In the genomic region with DNA sequence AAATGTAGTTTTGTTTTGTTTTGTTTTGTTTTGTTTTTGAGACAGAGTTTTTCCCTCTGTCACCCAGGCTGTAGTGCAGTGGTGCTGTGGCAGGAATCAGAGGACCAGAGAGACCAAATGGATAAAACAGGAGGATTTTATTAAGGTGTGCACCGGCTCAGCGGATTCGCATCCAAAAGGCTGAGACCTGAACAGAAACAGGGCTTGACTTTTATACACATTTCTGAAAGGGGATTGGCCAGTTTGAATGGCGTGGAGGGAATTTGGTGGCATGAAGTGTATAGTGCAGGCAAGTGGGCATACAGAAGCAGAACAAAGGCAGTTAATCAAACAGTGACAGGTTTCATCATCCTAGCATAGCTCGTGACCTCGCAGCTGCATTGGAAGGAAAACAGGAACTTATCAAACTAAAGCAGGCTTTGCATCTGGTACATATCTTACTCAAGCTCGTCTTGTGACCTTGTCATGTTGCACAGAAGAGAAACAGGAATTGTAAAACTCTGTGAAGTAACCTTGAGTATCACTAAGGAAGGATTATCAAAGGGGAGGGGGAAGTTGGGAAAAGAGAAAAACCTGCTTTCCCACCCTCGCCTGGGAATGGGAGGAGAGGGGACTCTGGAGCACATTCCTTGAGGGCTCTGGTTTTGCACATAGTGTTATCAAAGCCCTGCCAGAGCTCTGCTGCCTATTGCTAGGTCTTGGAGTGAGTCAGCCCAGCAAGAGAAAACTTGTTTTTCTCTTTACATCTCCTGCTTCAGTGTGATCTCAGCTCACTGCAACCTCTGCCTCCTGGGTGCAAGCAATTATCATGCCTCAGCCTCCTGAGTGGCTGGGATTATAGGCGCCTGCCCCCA, we compare ENCODE assay signal across 1 cellular context.
TF ChIP-seq lines count a peak whose summit lies in the region.

No MANE protein-coding gene starts in this region.

TF ChIP-seq in K562, 482 proteins besides CTCF, POLR2A, EP300 and RAD21 (continued from another document and continues in another):
- TF ChIP-seq, protein P1, sequence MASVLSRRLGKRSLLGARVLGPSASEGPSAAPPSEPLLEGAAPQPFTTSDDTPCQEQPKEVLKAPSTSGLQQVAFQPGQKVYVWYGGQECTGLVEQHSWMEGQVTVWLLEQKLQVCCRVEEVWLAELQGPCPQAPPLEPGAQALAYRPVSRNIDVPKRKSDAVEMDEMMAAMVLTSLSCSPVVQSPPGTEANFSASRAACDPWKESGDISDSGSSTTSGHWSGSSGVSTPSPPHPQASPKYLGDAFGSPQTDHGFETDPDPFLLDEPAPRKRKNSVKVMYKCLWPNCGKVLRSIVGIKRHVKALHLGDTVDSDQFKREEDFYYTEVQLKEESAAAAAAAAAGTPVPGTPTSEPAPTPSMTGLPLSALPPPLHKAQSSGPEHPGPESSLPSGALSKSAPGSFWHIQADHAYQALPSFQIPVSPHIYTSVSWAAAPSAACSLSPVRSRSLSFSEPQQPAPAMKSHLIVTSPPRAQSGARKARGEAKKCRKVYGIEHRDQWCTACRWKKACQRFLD (CRISPR knock-in tag; IDR thresholded peaks at IDR 0.05): peak; percentile 98
- TF ChIP-seq GATAD2B (IDR thresholded peaks at IDR 0.05; ENCODE audit: borderline replicate concordance) (peak; percentile 56; the same call in 1 of the 2 replicates), ZNF274 (IDR thresholded peaks at IDR 0.05; ENCODE audit: borderline replicate concordance, low read depth, low read length) (peak; percentile 70; the same call in 1 of the 2 replicates), ZNF76 (CRISPR knock-in tag; IDR thresholded peaks at IDR 0.05; ENCODE audit: borderline replicate concordance) (peak; percentile 70; the same call in 1 of the 2 replicates), GABPA (tag; conservative IDR thresholded peaks at IDR 0.05; ENCODE audit: low read depth) (peak; percentile 62), GABPB1 (CRISPR knock-in tag; IDR thresholded peaks at IDR 0.05) (no peak), DIDO1 (tag; IDR thresholded peaks at IDR 0.05; ENCODE audit: low read depth) (peak; percentile 70), NFIC (IDR thresholded peaks at IDR 0.05) (peak; percentile 92), HIVEP1 (CRISPR knock-in tag; IDR thresholded peaks at IDR 0.05) (peak; percentile 59; the same call in 1 of the 2 replicates), ZSCAN32 (CRISPR knock-in tag; IDR thresholded peaks at IDR 0.05) (no peak), NFE2 (IDR thresholded peaks at IDR 0.05; ENCODE audit: low read depth) (0 out of 2 replicates have a peak, but pooled peaks have one; percentile 9), SAFB2 (IDR thresholded peaks at IDR 0.05; ENCODE audit: borderline replicate concordance, low read depth, low read length, severe bottlenecking) (no peak), ZNF311 (CRISPR knock-in tag; IDR thresholded peaks at IDR 0.05) (peak; percentile 82), BRCA1 (IDR thresholded peaks at IDR 0.05) (no peak), BRCA1 (CRISPR knock-in tag; IDR thresholded peaks at IDR 0.05) (no peak), SNAPC5 (CRISPR knock-in tag; IDR thresholded peaks at IDR 0.05) (no peak), ZNF583 (CRISPR knock-in tag; IDR thresholded peaks at IDR 0.05) (peak; percentile 79; the same call in 1 of the 2 replicates), CHD4 (IDR thresholded peaks at IDR 0.05; ENCODE audit: insufficient read depth, insufficient replicate concordance, low read depth, low read length, poor library complexity, severe bottlenecking) (no peak), GTF2E2 (tag; IDR thresholded peaks at IDR 0.05) (peak; percentile 67), MECOM (CRISPR knock-in tag; IDR thresholded peaks at IDR 0.05) (peak; percentile 85), ZNF384 (IDR thresholded peaks at IDR 0.05; ENCODE audit: low read depth, low read length) (no peak), ZNF445 (CRISPR knock-in tag; IDR thresholded peaks at IDR 0.05; ENCODE audit: low read depth) (no peak), ZNF79 (CRISPR knock-in tag; IDR thresholded peaks at IDR 0.05; ENCODE audit: low read depth) (peak; percentile 35; the same call in 1 of the 2 replicates), ETV1 (tag; conservative IDR thresholded peaks at IDR 0.05; ENCODE audit: low read depth) (peak; percentile 81), HSF4 (CRISPR knock-in tag; IDR thresholded peaks at IDR 0.05; ENCODE audit: borderline replicate concordance) (peak; percentile 92), CHD1 (IDR thresholded peaks at IDR 0.05; ENCODE audit: low read length) (no peak), ADNP (tag; IDR thresholded peaks at IDR 0.05) (0 out of 2 replicates have a peak, but pooled peaks have one; percentile 33), ZNF507 (tag; conservative IDR thresholded peaks at IDR 0.05) (no peak), MED1 (CRISPR knock-in tag; IDR thresholded peaks at IDR 0.05; ENCODE audit: borderline replicate concordance) (no peak), EP400 (IDR thresholded peaks at IDR 0.05) (peak; percentile 91), XRCC4 (IDR thresholded peaks at IDR 0.05; ENCODE audit: extremely low read depth, insufficient read depth, insufficient read length) (no peak), CHAMP1 (IDR thresholded peaks at IDR 0.05) (peak; percentile 96), ZNF431 (CRISPR knock-in tag; IDR thresholded peaks at IDR 0.05) (no peak)
- TF ChIP-seq, protein P2, sequence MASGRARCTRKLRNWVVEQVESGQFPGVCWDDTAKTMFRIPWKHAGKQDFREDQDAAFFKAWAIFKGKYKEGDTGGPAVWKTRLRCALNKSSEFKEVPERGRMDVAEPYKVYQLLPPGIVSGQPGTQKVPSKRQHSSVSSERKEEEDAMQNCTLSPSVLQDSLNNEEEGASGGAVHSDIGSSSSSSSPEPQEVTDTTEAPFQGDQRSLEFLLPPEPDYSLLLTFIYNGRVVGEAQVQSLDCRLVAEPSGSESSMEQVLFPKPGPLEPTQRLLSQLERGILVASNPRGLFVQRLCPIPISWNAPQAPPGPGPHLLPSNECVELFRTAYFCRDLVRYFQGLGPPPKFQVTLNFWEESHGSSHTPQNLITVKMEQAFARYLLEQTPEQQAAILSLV (tag; IDR thresholded peaks at IDR 0.05): peak; percentile 91
- TF ChIP-seq, protein P3, sequence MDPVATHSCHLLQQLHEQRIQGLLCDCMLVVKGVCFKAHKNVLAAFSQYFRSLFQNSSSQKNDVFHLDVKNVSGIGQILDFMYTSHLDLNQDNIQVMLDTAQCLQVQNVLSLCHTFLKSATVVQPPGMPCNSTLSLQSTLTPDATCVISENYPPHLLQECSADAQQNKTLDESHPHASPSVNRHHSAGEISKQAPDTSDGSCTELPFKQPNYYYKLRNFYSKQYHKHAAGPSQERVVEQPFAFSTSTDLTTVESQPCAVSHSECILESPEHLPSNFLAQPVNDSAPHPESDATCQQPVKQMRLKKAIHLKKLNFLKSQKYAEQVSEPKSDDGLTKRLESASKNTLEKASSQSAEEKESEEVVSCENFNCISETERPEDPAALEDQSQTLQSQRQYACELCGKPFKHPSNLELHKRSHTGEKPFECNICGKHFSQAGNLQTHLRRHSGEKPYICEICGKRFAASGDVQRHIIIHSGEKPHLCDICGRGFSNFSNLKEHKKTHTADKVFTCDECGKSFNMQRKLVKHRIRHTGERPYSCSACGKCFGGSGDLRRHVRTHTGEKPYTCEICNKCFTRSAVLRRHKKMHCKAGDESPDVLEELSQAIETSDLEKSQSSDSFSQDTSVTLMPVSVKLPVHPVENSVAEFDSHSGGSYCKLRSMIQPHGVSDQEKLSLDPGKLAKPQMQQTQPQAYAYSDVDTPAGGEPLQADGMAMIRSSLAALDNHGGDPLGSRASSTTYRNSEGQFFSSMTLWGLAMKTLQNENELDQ (CRISPR knock-in tag; IDR thresholded peaks at IDR 0.05; ENCODE audit: borderline replicate concordance): no peak
- TF ChIP-seq, protein P4, sequence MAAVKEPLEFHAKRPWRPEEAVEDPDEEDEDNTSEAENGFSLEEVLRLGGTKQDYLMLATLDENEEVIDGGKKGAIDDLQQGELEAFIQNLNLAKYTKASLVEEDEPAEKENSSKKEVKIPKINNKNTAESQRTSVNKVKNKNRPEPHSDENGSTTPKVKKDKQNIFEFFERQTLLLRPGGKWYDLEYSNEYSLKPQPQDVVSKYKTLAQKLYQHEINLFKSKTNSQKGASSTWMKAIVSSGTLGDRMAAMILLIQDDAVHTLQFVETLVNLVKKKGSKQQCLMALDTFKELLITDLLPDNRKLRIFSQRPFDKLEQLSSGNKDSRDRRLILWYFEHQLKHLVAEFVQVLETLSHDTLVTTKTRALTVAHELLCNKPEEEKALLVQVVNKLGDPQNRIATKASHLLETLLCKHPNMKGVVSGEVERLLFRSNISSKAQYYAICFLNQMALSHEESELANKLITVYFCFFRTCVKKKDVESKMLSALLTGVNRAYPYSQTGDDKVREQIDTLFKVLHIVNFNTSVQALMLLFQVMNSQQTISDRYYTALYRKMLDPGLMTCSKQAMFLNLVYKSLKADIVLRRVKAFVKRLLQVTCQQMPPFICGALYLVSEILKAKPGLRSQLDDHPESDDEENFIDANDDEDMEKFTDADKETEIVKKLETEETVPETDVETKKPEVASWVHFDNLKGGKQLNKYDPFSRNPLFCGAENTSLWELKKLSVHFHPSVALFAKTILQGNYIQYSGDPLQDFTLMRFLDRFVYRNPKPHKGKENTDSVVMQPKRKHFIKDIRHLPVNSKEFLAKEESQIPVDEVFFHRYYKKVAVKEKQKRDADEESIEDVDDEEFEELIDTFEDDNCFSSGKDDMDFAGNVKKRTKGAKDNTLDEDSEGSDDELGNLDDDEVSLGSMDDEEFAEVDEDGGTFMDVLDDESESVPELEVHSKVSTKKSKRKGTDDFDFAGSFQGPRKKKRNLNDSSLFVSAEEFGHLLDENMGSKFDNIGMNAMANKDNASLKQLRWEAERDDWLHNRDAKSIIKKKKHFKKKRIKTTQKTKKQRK (IDR thresholded peaks at IDR 0.05; ENCODE audit: borderline replicate concordance, low read depth, low read length): no peak
- TF ChIP-seq, protein P5, sequence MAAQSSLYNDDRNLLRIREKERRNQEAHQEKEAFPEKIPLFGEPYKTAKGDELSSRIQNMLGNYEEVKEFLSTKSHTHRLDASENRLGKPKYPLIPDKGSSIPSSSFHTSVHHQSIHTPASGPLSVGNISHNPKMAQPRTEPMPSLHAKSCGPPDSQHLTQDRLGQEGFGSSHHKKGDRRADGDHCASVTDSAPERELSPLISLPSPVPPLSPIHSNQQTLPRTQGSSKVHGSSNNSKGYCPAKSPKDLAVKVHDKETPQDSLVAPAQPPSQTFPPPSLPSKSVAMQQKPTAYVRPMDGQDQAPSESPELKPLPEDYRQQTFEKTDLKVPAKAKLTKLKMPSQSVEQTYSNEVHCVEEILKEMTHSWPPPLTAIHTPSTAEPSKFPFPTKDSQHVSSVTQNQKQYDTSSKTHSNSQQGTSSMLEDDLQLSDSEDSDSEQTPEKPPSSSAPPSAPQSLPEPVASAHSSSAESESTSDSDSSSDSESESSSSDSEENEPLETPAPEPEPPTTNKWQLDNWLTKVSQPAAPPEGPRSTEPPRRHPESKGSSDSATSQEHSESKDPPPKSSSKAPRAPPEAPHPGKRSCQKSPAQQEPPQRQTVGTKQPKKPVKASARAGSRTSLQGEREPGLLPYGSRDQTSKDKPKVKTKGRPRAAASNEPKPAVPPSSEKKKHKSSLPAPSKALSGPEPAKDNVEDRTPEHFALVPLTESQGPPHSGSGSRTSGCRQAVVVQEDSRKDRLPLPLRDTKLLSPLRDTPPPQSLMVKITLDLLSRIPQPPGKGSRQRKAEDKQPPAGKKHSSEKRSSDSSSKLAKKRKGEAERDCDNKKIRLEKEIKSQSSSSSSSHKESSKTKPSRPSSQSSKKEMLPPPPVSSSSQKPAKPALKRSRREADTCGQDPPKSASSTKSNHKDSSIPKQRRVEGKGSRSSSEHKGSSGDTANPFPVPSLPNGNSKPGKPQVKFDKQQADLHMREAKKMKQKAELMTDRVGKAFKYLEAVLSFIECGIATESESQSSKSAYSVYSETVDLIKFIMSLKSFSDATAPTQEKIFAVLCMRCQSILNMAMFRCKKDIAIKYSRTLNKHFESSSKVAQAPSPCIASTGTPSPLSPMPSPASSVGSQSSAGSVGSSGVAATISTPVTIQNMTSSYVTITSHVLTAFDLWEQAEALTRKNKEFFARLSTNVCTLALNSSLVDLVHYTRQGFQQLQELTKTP (IDR thresholded peaks at IDR 0.05; ENCODE audit: low read depth in 1 of 2, partially characterized antibody in 2 of 2): peak in 1 of 2 experiments; percentile 98
- TF ChIP-seq, protein P6, sequence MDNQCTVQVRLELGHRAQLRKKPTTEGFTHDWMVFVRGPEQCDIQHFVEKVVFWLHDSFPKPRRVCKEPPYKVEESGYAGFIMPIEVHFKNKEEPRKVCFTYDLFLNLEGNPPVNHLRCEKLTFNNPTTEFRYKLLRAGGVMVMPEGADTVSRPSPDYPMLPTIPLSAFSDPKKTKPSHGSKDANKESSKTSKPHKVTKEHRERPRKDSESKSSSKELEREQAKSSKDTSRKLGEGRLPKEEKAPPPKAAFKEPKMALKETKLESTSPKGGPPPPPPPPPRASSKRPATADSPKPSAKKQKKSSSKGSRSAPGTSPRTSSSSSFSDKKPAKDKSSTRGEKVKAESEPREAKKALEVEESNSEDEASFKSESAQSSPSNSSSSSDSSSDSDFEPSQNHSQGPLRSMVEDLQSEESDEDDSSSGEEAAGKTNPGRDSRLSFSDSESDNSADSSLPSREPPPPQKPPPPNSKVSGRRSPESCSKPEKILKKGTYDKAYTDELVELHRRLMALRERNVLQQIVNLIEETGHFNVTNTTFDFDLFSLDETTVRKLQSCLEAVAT (IDR thresholded peaks at IDR 0.05): peak in 1 of 2 experiments; percentile 53; a peak in 1 of 4 replicates
